Comparison of ENCODE assay signal across 18 cellular contexts in genomic region chr7:47744883-47745282, GRCh38.
DNase-seq lines count a peak whose midpoint lies in the region; ATAC-seq, FAIRE-seq and TF ChIP-seq lines count a peak whose summit lies in the region.
"Had no signal": no experiment of that assay in that cellular context is flagged by ENCODE, and none has a peak within 500 bp of the region (broad histone marks: within the 10 kb centered on the region; RNA-seq: fewer than 3 reads in every experiment).

No MANE protein-coding gene starts in this region.

- peak overlapping the region; percentile 71 to 73 for H2BK12ac ChIP-seq in mesenchymal stem cell (ENCODE audit: low read length in 2 of 2)

- no peak overlapping the region for H4K8ac ChIP-seq in mesenchymal stem cell (ENCODE audit: low read length)

- H3K4me3 ChIP-seq in mesenchymal stem cell (ENCODE audit: insufficient read depth in 1 of 2, low read depth in 1 of 2, low read length in 2 of 2) (no peak overlapping the region), spleen (no peak overlapping the region)

- H3K27ac ChIP-seq in mesenchymal stem cell (ENCODE audit: low read length, poor library complexity, severe bottlenecking) (no peak overlapping the region), spleen (no peak overlapping the region)

- no peak overlapping the region for H3K9ac ChIP-seq in mesenchymal stem cell (ENCODE audit: low read length)

- peak overlapping the region; percentile 91 for H3K27ac Mint-ChIP-seq in nephron progenitor cell
- H3K27ac Mint-ChIP-seq: CD4-positive, CD25-positive, alpha-beta regulatory T cell; H9 had no signal

- TF ChIP-seq CTCF in nephron progenitor cell (IDR thresholded peaks at IDR 0.05) (no peak), spleen (IDR thresholded peaks at IDR 0.05 in 8 of 11, conservative IDR thresholded peaks at IDR 0.05 in 3 of 11) (no peak)

- no peak overlapping the region for H2BK120ac ChIP-seq in mesenchymal stem cell (ENCODE audit: low read depth, low read length)

- peaks cover 4% of the 10 kb centered on the region for H3K4me1 ChIP-seq in mesenchymal stem cell (ENCODE audit: control insufficient read depth, insufficient read depth, low read depth, low read length)
- peaks cover 0 to 7% (median 3%) of the 10 kb centered on the region in 6 donors for H3K4me1 ChIP-seq in spleen

- 97% methylated on average over 5 of the region's 8 CpGs for WGBS in mesenchymal stem cell
- 89 to 96% (median 95%) methylated on average over 8 of the region's 8 CpGs for WGBS in spleen, 5 donors

- H3K27me3 Mint-ChIP-seq in nephron progenitor cell (ENCODE audit: low read depth, poor library complexity) = peaks cover 4% of the 10 kb centered on the region
- H3K27me3 Mint-ChIP-seq: CD4-positive, CD25-positive, alpha-beta regulatory T cell had no signal

- no peak overlapping the region for H2AK5ac ChIP-seq in mesenchymal stem cell (ENCODE audit: low read length, severe bottlenecking)

- intact Hi-C loops in spleen (cut with DNase I; ENCODE audit: low total_unique reads) = no loop called here

- no peak overlapping the region for H3K4me2 ChIP-seq in mesenchymal stem cell (ENCODE audit: low read length, poor library complexity, severe bottlenecking)

- no peaks in the 10 kb centered on the region for H3K36me3 Mint-ChIP-seq in nephron progenitor cell (ENCODE audit: low read depth)
- H3K36me3 Mint-ChIP-seq: CD4-positive, CD25-positive, alpha-beta regulatory T cell; CD8-positive, alpha-beta memory T cell had no signal

- H3K9me3 ChIP-seq in mesenchymal stem cell (ENCODE audit: control insufficient read depth, low read length) (no peaks in the 10 kb centered on the region), spleen (no peaks in the 10 kb centered on the region)
- H3K9me3 ChIP-seq: BE2C had no signal

- no peak for TF ChIP-seq POLR2A in spleen (IDR thresholded peaks at IDR 0.05)

- H3K18ac ChIP-seq in mesenchymal stem cell (ENCODE audit: low read depth in 1 of 2, low read length in 2 of 2) = peak overlapping the region in 1 of 2 experiments; percentile 14

- peak overlapping the region; percentile 40 for H4K91ac ChIP-seq in mesenchymal stem cell (ENCODE audit: low read length)

- peaks cover 0 to 23% of the 10 kb centered on the region in 2 experiments for H3K27me3 ChIP-seq in mesenchymal stem cell (ENCODE audit: control insufficient read depth in 1 of 2, insufficient read depth in 1 of 2, low read length in 2 of 2)
- H3K27me3 ChIP-seq in spleen (replicated peaks in 1 of 7) = peaks cover 0 to 5% (median 0%) of the 10 kb centered on the region in 7 donors
- H3K27me3 ChIP-seq: BE2C had no signal

- H3K4me1 Mint-ChIP-seq in nephron progenitor cell = peaks cover 72% of the 10 kb centered on the region
- H3K4me1 Mint-ChIP-seq: CD8-positive, alpha-beta memory T cell had no signal

- no peaks in the 10 kb centered on the region for H3K9me3 Mint-ChIP-seq in nephron progenitor cell
- H3K9me3 Mint-ChIP-seq: H9 had no signal

- ATAC-seq in HG03095 (IDR thresholded peaks at IDR 0.05; ENCODE audit: unreplicated experiment) = no peak

- no peak overlapping the region for H3K23ac ChIP-seq in mesenchymal stem cell (ENCODE audit: low read length in 2 of 2)

- FAIRE-seq in frontal cortex (lab: Jason Lieb, UNC) = no peak
- FAIRE-seq: A204.1, D721Med, GM12891, GM19239, H1 had no signal

- no peak overlapping the region for H3K4me3 Mint-ChIP-seq in nephron progenitor cell
- H3K4me3 Mint-ChIP-seq: CD4-positive, CD25-positive, alpha-beta regulatory T cell; CD8-positive, alpha-beta memory T cell; H9 had no signal

- H2BK15ac ChIP-seq in mesenchymal stem cell (ENCODE audit: low read depth, poor library complexity, severe bottlenecking) = peak overlapping the region; percentile 4

- H2AFZ ChIP-seq in mesenchymal stem cell (ENCODE audit: low read depth, low read length) = no peak overlapping the region

- DNase-seq in mesenchymal stem cell = no peak
- DNase-seq in nephron progenitor cell = no peak
- peak; percentile 45 for DNase-seq in spleen
- no peak for DNase-seq in NCI-H2081 treated with DMSO at 0.1 percent for 48 hours (lab: John Stamatoyannopoulos, UW)
- DNase-seq in frontal cortex (ENCODE audit: low spot score in 2 of 2) = no peak
- DNase-seq: ACHN; BE2C; C1 segment of cervical spinal cord; CD4-positive, CD25-positive, alpha-beta regulatory T cell; CD8-positive, alpha-beta memory T cell; COR-L47 had no signal

- H3K79me1 ChIP-seq in mesenchymal stem cell (replicated peaks; ENCODE audit: low read length, poor library complexity, severe bottlenecking) = no peaks in the 10 kb centered on the region

- no peaks in the 10 kb centered on the region for H3K36me3 ChIP-seq in mesenchymal stem cell (ENCODE audit: control insufficient read depth in 1 of 2, insufficient read depth in 2 of 2, low read depth in 1 of 2, low read length in 2 of 2)
- H3K36me3 ChIP-seq in spleen = no peaks in the 10 kb centered on the region
- H3K36me3 ChIP-seq: BE2C had no signal

- H3K4ac ChIP-seq in mesenchymal stem cell (ENCODE audit: low read depth in 1 of 2, low read length in 2 of 2) = peak overlapping the region; percentile 0 to 35

- H3K14ac ChIP-seq in mesenchymal stem cell (ENCODE audit: low read length in 2 of 2) = no peak overlapping the region

- no peak overlapping the region for H2BK5ac ChIP-seq in mesenchymal stem cell (ENCODE audit: low read depth, low read length, poor library complexity, severe bottlenecking)
